32 cellular contexts compared by ENCODE assay signal in the genomic region with DNA sequence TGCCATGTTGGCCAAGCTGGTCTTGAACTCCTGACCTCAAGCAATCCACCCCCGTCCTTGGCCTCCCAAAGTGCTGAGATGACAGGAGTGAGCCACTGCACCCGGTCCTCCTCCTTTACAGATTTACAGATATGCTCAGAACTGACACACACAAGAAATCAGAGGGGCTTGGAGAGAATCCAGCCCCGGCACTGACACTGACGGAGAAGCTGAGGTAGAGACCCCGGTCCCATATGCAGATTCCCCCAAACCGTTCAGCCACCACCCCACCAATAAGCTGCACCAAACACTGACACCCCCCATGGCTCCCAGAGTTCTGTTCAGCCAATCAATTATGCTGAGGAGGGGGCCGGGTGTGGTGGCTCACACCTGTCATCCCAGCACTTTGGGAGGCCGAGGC.
"Had no signal": no experiment of that assay in that cellular context is flagged by ENCODE, and none has a peak within 500 bp of the region (broad histone marks: within the 10 kb centered on the region; RNA-seq: fewer than 3 reads in every experiment).

No MANE protein-coding gene starts in this region.

- H3K4me3 Mint-ChIP-seq: activated CD4-positive, alpha-beta memory T cell treated with anti-CD3 and anti-CD28 coated beads for 36 hours; activated CD4-positive, alpha-beta T cell treated with anti-CD3 and anti-CD28 coated beads for 36 hours; activated CD4-positive, alpha-beta T cell treated with anti-CD3 and anti-CD28 coated beads, Interleukin-2, amount 10 ng/mL, durations not matched to agents 24 days and 14 days; activated CD8-positive, alpha-beta memory T cell treated with anti-CD3 and anti-CD28 coated beads, Interleukin-2, amount 10 ng/mL, durations not matched to agents 7 days and 5 days; activated CD8-positive, alpha-beta T cell treated with anti-CD3 and anti-CD28 coated beads, Interleukin-2, amount 10 ng/mL, durations not matched to agents 7 days and 5 days; activated naive CD8-positive, alpha-beta T cell; activated T-helper 17 cell treated with anti-CD3 and anti-CD28 coated beads, Interleukin-2, amount 50 U/mL, for 72 hours; effector memory CD8-positive, alpha-beta T cell had no signal

- H3K9me3 ChIP-seq: esophagus squamous epithelium, gastroesophageal sphincter had no signal

- H3K27me3 ChIP-seq: brain microvascular endothelial cell, gastroesophageal sphincter had no signal

- FAIRE-seq: astrocyte, bronchial epithelial cell, colon, endothelial cell of umbilical vein had no signal

- H3K9me3 Mint-ChIP-seq: activated CD4-positive, alpha-beta memory T cell treated with anti-CD3 and anti-CD28 coated beads for 36 hours; activated CD4-positive, alpha-beta T cell treated with anti-CD3 and anti-CD28 coated beads, Interleukin-2, amount 10 ng/mL, durations not matched to agents 24 days and 14 days; activated T-helper 17 cell treated with anti-CD3 and anti-CD28 coated beads, Interleukin-2, amount 50 U/mL, for 72 hours; effector memory CD8-positive, alpha-beta T cell had no signal

- H3K36me3 Mint-ChIP-seq: activated CD4-positive, alpha-beta memory T cell treated with anti-CD3 and anti-CD28 coated beads for 36 hours; activated naive CD8-positive, alpha-beta T cell had no signal

- DNase-seq: activated CD4-positive, alpha-beta memory T cell treated with anti-CD3 and anti-CD28 coated beads for 36 hours; activated CD4-positive, alpha-beta T cell treated with anti-CD3 and anti-CD28 coated beads for 36 hours; activated CD4-positive, alpha-beta T cell treated with anti-CD3 and anti-CD28 coated beads, Interleukin-2, amount 10 ng/mL, durations not matched to agents 24 days and 14 days; activated CD4-positive, CD25-positive, alpha-beta regulatory T cell; activated CD4-positive, CD25-positive, alpha-beta regulatory T cell treated with anti-CD3 and anti-CD28 coated beads, Interleukin-2, amount 50 U/mL, for 72 hours; activated CD8-positive, alpha-beta memory T cell treated with anti-CD3 and anti-CD28 coated beads, Interleukin-2, amount 10 ng/mL, durations not matched to agents 7 days and 5 days; activated CD8-positive, alpha-beta memory T cell treated with anti-CD3 and anti-CD28 coated beads, Interleukin-2, amount 50 U/mL, for 4 hours; activated CD8-positive, alpha-beta T cell treated with anti-CD3 and anti-CD28 coated beads, Interleukin-2, amount 10 ng/mL, durations not matched to agents 7 days and 5 days; activated effector memory CD4-positive, alpha-beta T cell treated with Interleukin-2 at 50 U/mL for 16 hours; activated gamma-delta T cell treated with Interleukin-2 at 50 U/mL for 16 hours; activated naive CD4-positive, alpha-beta T cell treated with anti-CD3 and anti-CD28 coated beads, Interleukin-2, amount 50 U/mL, for 16 hours; activated naive CD4-positive, alpha-beta T cell treated with Interleukin-2 at 50 U/mL for 16 hours; activated T-cell treated with anti-CD3 and anti-CD28 coated beads, Interleukin-2, amount 50 U/mL, for 1 hour; amniotic stem cell; anterior cingulate cortex; brain microvascular endothelial cell; cortex of kidney; dermis blood vessel endothelial cell; effector CD4-positive, alpha-beta T cell; effector memory CD8-positive, alpha-beta T cell; esophagus squamous epithelium; foreskin melanocyte; head of caudate nucleus; T-helper 2 cell had no signal

- H3K36me3 ChIP-seq: brain microvascular endothelial cell, esophagus squamous epithelium, gastroesophageal sphincter had no signal

- H3K27ac ChIP-seq: brain microvascular endothelial cell, epithelial cell of prostate, esophagus squamous epithelium, gastroesophageal sphincter had no signal

- ATAC-seq: activated CD4-positive, alpha-beta T cell treated with anti-CD3 and anti-CD28 coated beads for 36 hours; activated CD8-positive, alpha-beta memory T cell treated with anti-CD3 and anti-CD28 coated beads, Interleukin-2, amount 10 ng/mL, durations not matched to agents 7 days and 5 days; activated CD8-positive, alpha-beta T cell treated with anti-CD3 and anti-CD28 coated beads, Interleukin-2, amount 10 ng/mL, durations not matched to agents 7 days and 5 days; activated T-helper 17 cell treated with anti-CD3 and anti-CD28 coated beads, Interleukin-2, amount 50 U/mL, for 72 hours; effector memory CD8-positive, alpha-beta T cell; gastroesophageal sphincter had no signal

- H3K27me3 Mint-ChIP-seq: activated CD4-positive, alpha-beta T cell treated with anti-CD3 and anti-CD28 coated beads for 36 hours; activated naive CD8-positive, alpha-beta T cell; activated T-helper 17 cell treated with anti-CD3 and anti-CD28 coated beads, Interleukin-2, amount 50 U/mL, for 72 hours had no signal

- H3K27ac Mint-ChIP-seq: activated CD4-positive, alpha-beta memory T cell treated with anti-CD3 and anti-CD28 coated beads for 36 hours; activated CD4-positive, alpha-beta T cell treated with anti-CD3 and anti-CD28 coated beads for 36 hours; activated CD4-positive, alpha-beta T cell treated with anti-CD3 and anti-CD28 coated beads, Interleukin-2, amount 10 ng/mL, durations not matched to agents 24 days and 14 days; activated CD8-positive, alpha-beta memory T cell treated with anti-CD3 and anti-CD28 coated beads, Interleukin-2, amount 10 ng/mL, durations not matched to agents 7 days and 5 days; activated CD8-positive, alpha-beta T cell treated with anti-CD3 and anti-CD28 coated beads, Interleukin-2, amount 10 ng/mL, durations not matched to agents 7 days and 5 days; activated naive CD8-positive, alpha-beta T cell; activated T-helper 17 cell treated with anti-CD3 and anti-CD28 coated beads, Interleukin-2, amount 50 U/mL, for 72 hours; effector memory CD8-positive, alpha-beta T cell had no signal

- H3K4me3 ChIP-seq: esophagus squamous epithelium, gastroesophageal sphincter had no signal
